ENCODE assay signal across 20 cellular contexts in genomic region chr2:217839073-217839749, GRCh38.
A peak's percentile ranks its signal among the peaks of the same experiment; 100 is the strongest.
DNase-seq lines count a peak whose midpoint lies in the region; ATAC-seq and TF ChIP-seq lines count a peak whose summit lies in the region.
"Had no signal": no experiment of that assay in that cellular context is flagged by ENCODE, and none has a peak within 500 bp of the region (broad histone marks: within the 10 kb centered on the region; RNA-seq: fewer than 3 reads in every experiment).

No MANE protein-coding gene starts in this region.

- no peaks in the 10 kb centered on the region for H3K9me3 Mint-ChIP-seq in MCF 10A (ENCODE audit: unreplicated experiment)
- H3K9me3 Mint-ChIP-seq: naive B cell had no signal

- no peaks in the 10 kb centered on the region for H3K27me3 ChIP-seq in breast epithelium
- no peaks in the 10 kb centered on the region for H3K27me3 ChIP-seq in right atrium auricular region
- no peaks in the 10 kb centered on the region for H3K27me3 ChIP-seq in prostate gland (replicated peaks; ENCODE audit: insufficient read depth)
- no peaks in the 10 kb centered on the region for H3K27me3 ChIP-seq in upper lobe of right lung
- H3K27me3 ChIP-seq: SJSA1 had no signal

- TF ChIP-seq CTCF in breast epithelium (IDR thresholded peaks at IDR 0.05) (no peak), MCF 10A (IDR thresholded peaks at IDR 0.05; ENCODE audit: unreplicated experiment) (no peak), right atrium auricular region (IDR thresholded peaks at IDR 0.05) (no peak), prostate gland (IDR thresholded peaks at IDR 0.05) (no peak), upper lobe of right lung (IDR thresholded peaks at IDR 0.05) (no peak)

- TF ChIP-seq POLR2A in breast epithelium (IDR thresholded peaks at IDR 0.05) (no peak), prostate gland (IDR thresholded peaks at IDR 0.05) (no peak)

- WGBS in prostate gland, result 65% methylated on average over 10 of the region's 10 CpGs

- DNase-seq in breast epithelium (ENCODE audit: low spot score in 2 of 2) (no peak), MCF 10A (ENCODE audit: unreplicated experiment) (no peak), right atrium auricular region (ENCODE audit: low spot score) (no peak), prostate gland (ENCODE audit: low spot score) (no peak), upper lobe of right lung (no peak), occipital lobe (lab: John Stamatoyannopoulos, UW) (no peak)
- DNase-seq in activated CD4-positive, CD25-positive, alpha-beta regulatory T cell treated with anti-CD3 and anti-CD28 coated beads, Interleukin-2, amount 50 U/mL, for 72 hours, result no peak
- no peak for DNase-seq in activated naive CD4-positive, alpha-beta T cell treated with Interleukin-2 at 50 U/mL for 16 hours
- DNase-seq: 8988T; activated CD4-positive, alpha-beta T cell treated with anti-CD3 and anti-CD28 coated beads for 4 hours; activated CD8-positive, alpha-beta memory T cell treated with anti-CD3 and anti-CD28 coated beads, Interleukin-2, amount 50 U/mL, for 4 hours; activated naive CD4-positive, alpha-beta T cell; dermis blood vessel endothelial cell; DMS153; MM.1S; naive B cell; NCI-H2029 treated with DMSO at 0.1 percent for 48 hours; NCI-H524 had no signal

- no peaks in the 10 kb centered on the region for H3K36me3 Mint-ChIP-seq in MCF 10A (ENCODE audit: insufficient read depth, unreplicated experiment)
- H3K36me3 Mint-ChIP-seq: naive B cell had no signal

- H3K27ac ChIP-seq in breast epithelium, result peak overlapping the region; percentile 88 to 94
- peak overlapping the region; percentile 75 to 83 for H3K27ac ChIP-seq in right atrium auricular region
- H3K27ac ChIP-seq in prostate gland, result peak overlapping the region; percentile 24 to 30
- peak overlapping the region; percentile 81 for H3K27ac ChIP-seq in upper lobe of right lung
- H3K27ac ChIP-seq: BLaER1 treated with 17β-estradiol and CSF1 and Interleukin-3, amounts not matched to agents 10 nM and 100 nM; SJSA1 had no signal

- POLR2A ChIA-PET in MCF 10A (lab: Yijun Ruan, JAX), result no interaction called here

- no peaks in the 10 kb centered on the region for H3K4me1 Mint-ChIP-seq in MCF 10A (ENCODE audit: insufficient read depth, unreplicated experiment)
- H3K4me1 Mint-ChIP-seq: naive B cell had no signal

- CTCF ChIA-PET in MCF 10A (lab: Yijun Ruan, JAX), result interaction anchor here (0.6 to 1.4 kb wide), 4 partner anchors 11 to 50 kb away, joined by 3 to 4 read pairs (median 3); no protein-coding TSS in a partner anchor

- ATAC-seq in upper lobe of right lung, result no peak

- BruUV-seq in MCF 10A (replicated peaks; lab: Mats Ljungman, UMichigan), result no TSS peak

- H3K9me3 ChIP-seq in breast epithelium (no peaks in the 10 kb centered on the region), right atrium auricular region (no peaks in the 10 kb centered on the region), prostate gland (no peaks in the 10 kb centered on the region), upper lobe of right lung (no peaks in the 10 kb centered on the region)
- H3K9me3 ChIP-seq: SJSA1 had no signal

- H3K4me3 Mint-ChIP-seq in MCF 10A (ENCODE audit: unreplicated experiment), result no peak overlapping the region
- H3K4me3 Mint-ChIP-seq: naive B cell had no signal

- H3K4me3 ChIP-seq in breast epithelium, result no peak overlapping the region
- H3K4me3 ChIP-seq in right atrium auricular region, result no peak overlapping the region
- H3K4me3 ChIP-seq in prostate gland, result no peak overlapping the region
- H3K4me3 ChIP-seq in upper lobe of right lung, result no peak overlapping the region
- H3K4me3 ChIP-seq: BLaER1 treated with 17β-estradiol and CSF1 and Interleukin-3, amounts not matched to agents 10 nM and 100 nM; SJSA1 had no signal

- no peaks in the 10 kb centered on the region for H3K36me3 ChIP-seq in breast epithelium
- H3K36me3 ChIP-seq in right atrium auricular region, result peaks cover 72% of the 10 kb centered on the region
- peaks cover 5 to 14% of the 10 kb centered on the region in 2 donors for H3K36me3 ChIP-seq in prostate gland
- H3K36me3 ChIP-seq in upper lobe of right lung, result peaks cover 57% of the 10 kb centered on the region

- intact Hi-C loops in breast epithelium (cut with DNase I; ENCODE audit: low total_unique reads) (no loop called here), MCF 10A (cut with micrococcal nuclease) (no loop called here), prostate gland (cut with DNase I) (no loop called here), upper lobe of right lung (cut with DNase I) (no loop called here)

- no peak overlapping the region for H3K27ac Mint-ChIP-seq in MCF 10A (ENCODE audit: low read depth, unreplicated experiment)

- H3K4me1 ChIP-seq in breast epithelium, result peaks cover 0 to 6% of the 10 kb centered on the region in 2 donors
- H3K4me1 ChIP-seq in right atrium auricular region, result peaks cover 0 to 100% of the 10 kb centered on the region in 2 donors
- H3K4me1 ChIP-seq in prostate gland (replicated peaks), result peaks cover 4% of the 10 kb centered on the region
- peaks cover 78% of the 10 kb centered on the region for H3K4me1 ChIP-seq in upper lobe of right lung

- no peaks in the 10 kb centered on the region for H3K27me3 Mint-ChIP-seq in MCF 10A (ENCODE audit: insufficient read depth, unreplicated experiment)

Comparison
In these comparisons a context has a peak if more than half of its experiments do, and no peak if none do; other contexts are left out.
1. H3K27ac ChIP-seq: peak in every context shown above with its lines; median percentile 91 in breast epithelium; 81 in upper lobe of right lung; 79 in right atrium auricular region; 27 in prostate gland.